33 cellular contexts compared by ENCODE assay signal in the genomic region with DNA sequence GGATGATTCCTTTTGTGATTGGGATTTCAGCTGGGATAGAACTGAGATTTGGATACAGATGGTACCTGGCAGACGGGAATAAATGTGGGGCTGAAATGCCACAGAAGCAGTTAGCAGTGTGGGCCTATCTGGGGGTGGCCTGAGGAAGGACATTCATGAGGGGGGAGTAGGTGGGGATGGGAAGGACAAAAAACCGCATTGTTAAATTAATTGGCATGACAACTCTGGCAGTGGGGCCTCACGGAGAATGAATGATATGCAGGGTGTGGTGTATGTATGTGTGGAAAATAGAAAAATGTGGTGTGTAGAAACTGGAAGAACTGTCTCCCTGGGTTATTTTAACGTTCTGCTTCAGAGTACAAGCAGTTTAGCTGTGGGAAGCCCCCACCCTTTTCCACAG.
"Had no signal": no experiment of that assay in that cellular context is flagged by ENCODE, and none has a peak within 500 bp of the region (broad histone marks: within the 10 kb centered on the region; RNA-seq: fewer than 3 reads in every experiment).

No MANE protein-coding gene starts in this region.

- H3K36me3 ChIP-seq: adrenal gland, esophagus muscularis mucosa, gastroesophageal sphincter, WERI-Rb-1 had no signal

- H3K9me3 ChIP-seq: adrenal gland, body of pancreas had no signal

- H3K4me3 Mint-ChIP-seq: activated B cell treated with CpG ODN at 0.5 μM for 24 hours; activated CD4-positive, alpha-beta memory T cell treated with anti-CD3 and anti-CD28 coated beads for 36 hours; activated CD8-positive, alpha-beta memory T cell treated with anti-CD3 and anti-CD28 coated beads, Interleukin-2, amount 10 ng/mL, durations not matched to agents 7 days and 5 days; activated CD8-positive, alpha-beta T cell treated with anti-CD3 and anti-CD28 coated beads, Interleukin-2, amount 10 ng/mL, durations not matched to agents 7 days and 5 days; activated naive CD4-positive, alpha-beta T cell treated with anti-CD3 and anti-CD28 coated beads for 36 hours; activated naive CD4-positive, alpha-beta T cell treated with anti-CD3 and anti-CD28 coated beads, Interleukin-2, amount 50 U/mL, for 24 hours; activated naive CD8-positive, alpha-beta T cell treated with anti-CD3 and anti-CD28 coated beads for 36 hours; activated naive CD8-positive, alpha-beta T cell treated with anti-CD3 and anti-CD28 coated beads, Interleukin-2, amount 50 U/mL, for 24 hours; activated T-helper 1 cell treated with anti-CD3 and anti-CD28 coated beads, Interleukin-12 subunit alpha, Interleukin-12 subunit beta, Interleukin-2, Interleukin-4 antibody, amounts not matched to agents 30 ng/mL and 10 ng/mL and 1 ng/mL, durations not matched to agents 14 hours and 24 hours and 36 hours; effector memory CD8-positive, alpha-beta T cell; T-helper 1 cell treated with Interleukin-12 subunit alpha and Interleukin-12 subunit beta and Interleukin-4 antibody, amounts not matched to agents 30 μg/mL and 1 μg/mL, for 36 hours had no signal

- DNase-seq: activated B cell treated with CpG ODN at 0.5 μM for 24 hours; activated CD4-positive, alpha-beta memory T cell treated with anti-CD3 and anti-CD28 coated beads for 36 hours; activated CD4-positive, alpha-beta T cell treated with anti-CD3 and anti-CD28 coated beads for 48 hours; activated CD8-positive, alpha-beta memory T cell treated with anti-CD3 and anti-CD28 coated beads, Interleukin-2, amount 10 ng/mL, durations not matched to agents 7 days and 5 days; activated CD8-positive, alpha-beta memory T cell treated with anti-CD3 and anti-CD28 coated beads, Interleukin-2, amount 50 U/mL, for 4 hours; activated CD8-positive, alpha-beta T cell treated with anti-CD3 and anti-CD28 coated beads, Interleukin-2, amount 10 ng/mL, durations not matched to agents 7 days and 5 days; activated effector memory CD4-positive, alpha-beta T cell treated with anti-CD3 and anti-CD28 coated beads, Interleukin-2, amount 50 U/mL, for 16 hours; activated naive CD4-positive, alpha-beta T cell treated with anti-CD3 and anti-CD28 coated beads for 36 hours; activated naive CD8-positive, alpha-beta T cell treated with anti-CD3 and anti-CD28 coated beads for 36 hours; activated naive CD8-positive, alpha-beta T cell treated with anti-CD3 and anti-CD28 coated beads, Interleukin-2, amount 50 U/mL, for 24 hours; activated T-cell treated with anti-CD3 and anti-CD28 coated beads, Interleukin-2, amount 50 U/mL, for 1 hour; activated T-cell treated with anti-CD3 and anti-CD28 coated beads, Interleukin-2, amount 50 U/mL, for 48 hours; adrenal gland; amygdala; aorta; body of pancreas; caudate nucleus; cortex of kidney; dermis blood vessel endothelial cell; effector CD4-positive, alpha-beta T cell; effector memory CD8-positive, alpha-beta T cell; erythroblast; foreskin keratinocyte; head of caudate nucleus; T-helper 9 cell; WERI-Rb-1 had no signal

- H3K27ac ChIP-seq: adrenal gland, body of pancreas, esophagus muscularis mucosa, foreskin keratinocyte, gastroesophageal sphincter, WERI-Rb-1 had no signal

- H3K4me1 ChIP-seq: adrenal gland, body of pancreas, esophagus muscularis mucosa, foreskin keratinocyte, gastroesophageal sphincter had no signal

- H3K4me3 ChIP-seq: adrenal gland, body of pancreas, esophagus muscularis mucosa, gastroesophageal sphincter had no signal

- H3K27me3 ChIP-seq: adrenal gland, body of pancreas, esophagus muscularis mucosa, foreskin keratinocyte, gastroesophageal sphincter had no signal

- H3K27ac Mint-ChIP-seq: activated B cell treated with CpG ODN at 0.5 μM for 24 hours; activated CD4-positive, alpha-beta memory T cell treated with anti-CD3 and anti-CD28 coated beads for 36 hours; activated CD8-positive, alpha-beta memory T cell treated with anti-CD3 and anti-CD28 coated beads, Interleukin-2, amount 10 ng/mL, durations not matched to agents 7 days and 5 days; activated CD8-positive, alpha-beta T cell treated with anti-CD3 and anti-CD28 coated beads, Interleukin-2, amount 10 ng/mL, durations not matched to agents 7 days and 5 days; activated naive CD4-positive, alpha-beta T cell treated with anti-CD3 and anti-CD28 coated beads for 36 hours; activated naive CD4-positive, alpha-beta T cell treated with anti-CD3 and anti-CD28 coated beads, Interleukin-2, amount 50 U/mL, for 24 hours; activated naive CD8-positive, alpha-beta T cell treated with anti-CD3 and anti-CD28 coated beads for 36 hours; activated naive CD8-positive, alpha-beta T cell treated with anti-CD3 and anti-CD28 coated beads, Interleukin-2, amount 50 U/mL, for 24 hours; activated T-helper 1 cell treated with anti-CD3 and anti-CD28 coated beads, Interleukin-12 subunit alpha, Interleukin-12 subunit beta, Interleukin-2, Interleukin-4 antibody, amounts not matched to agents 30 ng/mL and 10 ng/mL and 1 ng/mL, durations not matched to agents 14 hours and 24 hours and 36 hours; activated T-helper 2 cell treated with anti-CD3 and anti-CD28 coated beads, Interferon-gamma antibody, Interleukin-2, Interleukin-4, amounts not matched to agents 10 μg/mL and 5 μg/mL and 100 μg/mL, durations not matched to agents 14 hours and 24 hours and 36 hours; effector memory CD8-positive, alpha-beta T cell; T-helper 1 cell treated with Interleukin-12 subunit alpha and Interleukin-12 subunit beta and Interleukin-4 antibody, amounts not matched to agents 30 μg/mL and 1 μg/mL, for 36 hours had no signal

- ATAC-seq: activated CD4-positive, CD25-positive, alpha-beta regulatory T cell treated with anti-CD3 and anti-CD28 coated beads, Interleukin-2, amount 50 U/mL, for 24 hours; activated CD8-positive, alpha-beta memory T cell treated with anti-CD3 and anti-CD28 coated beads, Interleukin-2, amount 10 ng/mL, durations not matched to agents 7 days and 5 days; activated CD8-positive, alpha-beta T cell treated with anti-CD3 and anti-CD28 coated beads, Interleukin-2, amount 10 ng/mL, durations not matched to agents 7 days and 5 days; activated naive CD8-positive, alpha-beta T cell treated with anti-CD3 and anti-CD28 coated beads, Interleukin-2, amount 50 U/mL, for 24 hours; body of pancreas; effector memory CD8-positive, alpha-beta T cell; foreskin keratinocyte; gastroesophageal sphincter had no signal

- H3K9me3 Mint-ChIP-seq: activated B cell treated with CpG ODN at 0.5 μM for 24 hours; activated CD4-positive, alpha-beta memory T cell treated with anti-CD3 and anti-CD28 coated beads for 36 hours; activated naive CD4-positive, alpha-beta T cell treated with anti-CD3 and anti-CD28 coated beads for 36 hours; activated naive CD4-positive, alpha-beta T cell treated with anti-CD3 and anti-CD28 coated beads, Interleukin-2, amount 50 U/mL, for 24 hours; activated naive CD8-positive, alpha-beta T cell treated with anti-CD3 and anti-CD28 coated beads for 36 hours; activated naive CD8-positive, alpha-beta T cell treated with anti-CD3 and anti-CD28 coated beads, Interleukin-2, amount 50 U/mL, for 24 hours; activated T-helper 1 cell treated with anti-CD3 and anti-CD28 coated beads, Interleukin-12 subunit alpha, Interleukin-12 subunit beta, Interleukin-2, Interleukin-4 antibody, amounts not matched to agents 30 ng/mL and 10 ng/mL and 1 ng/mL, durations not matched to agents 14 hours and 24 hours and 36 hours; activated T-helper 2 cell treated with anti-CD3 and anti-CD28 coated beads, Interferon-gamma antibody, Interleukin-2, Interleukin-4, amounts not matched to agents 10 μg/mL and 5 μg/mL and 100 μg/mL, durations not matched to agents 14 hours and 24 hours and 36 hours; effector memory CD8-positive, alpha-beta T cell; T-helper 1 cell treated with Interleukin-12 subunit alpha and Interleukin-12 subunit beta and Interleukin-4 antibody, amounts not matched to agents 30 μg/mL and 1 μg/mL, for 36 hours had no signal

- H3K4me1 Mint-ChIP-seq: activated B cell treated with CpG ODN at 0.5 μM for 24 hours; activated CD8-positive, alpha-beta memory T cell treated with anti-CD3 and anti-CD28 coated beads, Interleukin-2, amount 10 ng/mL, durations not matched to agents 7 days and 5 days; activated naive CD8-positive, alpha-beta T cell treated with anti-CD3 and anti-CD28 coated beads, Interleukin-2, amount 50 U/mL, for 24 hours had no signal

- H3K36me3 Mint-ChIP-seq: activated CD4-positive, alpha-beta memory T cell treated with anti-CD3 and anti-CD28 coated beads for 36 hours; activated CD8-positive, alpha-beta memory T cell treated with anti-CD3 and anti-CD28 coated beads, Interleukin-2, amount 10 ng/mL, durations not matched to agents 7 days and 5 days; activated naive CD4-positive, alpha-beta T cell treated with anti-CD3 and anti-CD28 coated beads, Interleukin-2, amount 50 U/mL, for 24 hours; activated naive CD8-positive, alpha-beta T cell treated with anti-CD3 and anti-CD28 coated beads for 36 hours had no signal
